Comparison of ENCODE assay signal across 12 cellular contexts in genomic region chr2:69298261-69298660, GRCh38.
DNase-seq lines count a peak whose midpoint lies in the region; ATAC-seq, FAIRE-seq and TF ChIP-seq lines count a peak whose summit lies in the region.
"Had no signal": no experiment of that assay in that cellular context is flagged by ENCODE, and none has a peak within 500 bp of the region (broad histone marks: within the 10 kb centered on the region; RNA-seq: fewer than 3 reads in every experiment).

No MANE protein-coding gene starts in this region.

- peak overlapping the region; percentile 61 for H3K56ac ChIP-seq in IMR-90 (ENCODE audit: extremely low read depth, insufficient read depth, low read length)

- POLR2A ChIA-PET in IMR-90 (lab: Charles Lee; ENCODE audit: unreplicated experiment), result interaction anchor here (0.9 kb wide), 1 partner anchor 55 kb away, joined by 3 read pairs; no protein-coding TSS in a partner anchor

- intact Hi-C loops in IMR-90 (cut with micrococcal nuclease), result loop anchor here (2.0 kb wide), 1 partner anchor 283 kb away; no protein-coding TSS in a partner anchor
- intact Hi-C loops in esophagus squamous epithelium (cut with DNase I), result no loop called here

- H3K27me3 Mint-ChIP-seq in astrocyte (ENCODE audit: low read depth, unreplicated experiment) (peaks cover 6% of the 10 kb centered on the region), T-helper 17 cell (peaks cover 46% of the 10 kb centered on the region)

- peak; percentile 93 for ATAC-seq in IMR-90 (ENCODE audit: low read depth)
- no peak for ATAC-seq in HG02973 (IDR thresholded peaks at IDR 0.05; ENCODE audit: unreplicated experiment)
- no peak for ATAC-seq in T-helper 17 cell

- H3K36me3 Mint-ChIP-seq in astrocyte (ENCODE audit: low read depth, unreplicated experiment) (peaks cover 2% of the 10 kb centered on the region), T-helper 17 cell (ENCODE audit: low read depth) (peaks cover 5% of the 10 kb centered on the region)
- H3K36me3 Mint-ChIP-seq: CD4-positive, CD25-positive, alpha-beta regulatory T cell had no signal

- H3K9me3 ChIP-seq in IMR-90 (ENCODE audit: control insufficient read depth, insufficient read depth, low read length) (no peaks in the 10 kb centered on the region), astrocyte (ENCODE audit: insufficient read depth, low read depth, low read length) (no peaks in the 10 kb centered on the region), keratinocyte (ENCODE audit: control insufficient read depth, low read depth, low read length) (no peaks in the 10 kb centered on the region), esophagus squamous epithelium (no peaks in the 10 kb centered on the region), T-helper 17 cell (ENCODE audit: control insufficient read depth, low read length, poor library complexity, severe bottlenecking) (no peaks in the 10 kb centered on the region)

- H3K4me2 ChIP-seq in IMR-90 (ENCODE audit: low read depth, low read length), result peak overlapping the region; percentile 0; the same call in 1 of the 2 replicates
- peak overlapping the region; percentile 71 for H3K4me2 ChIP-seq in astrocyte (ENCODE audit: low read length)
- H3K4me2 ChIP-seq in keratinocyte (ENCODE audit: control insufficient read depth, extremely low read depth, insufficient read depth, low read depth, low read length), result peak overlapping the region; percentile 52

- H3K9me3 Mint-ChIP-seq in astrocyte (ENCODE audit: unreplicated experiment), result peaks cover 2% of the 10 kb centered on the region
- H3K9me3 Mint-ChIP-seq: neural crest cell had no signal

- H3K4me3 ChIP-seq in IMR-90 (ENCODE audit: insufficient read depth, low read depth, low read length), result no peak overlapping the region
- no peak overlapping the region for H3K4me3 ChIP-seq in astrocyte (ENCODE audit: insufficient read depth, low read depth, low read length)
- peak overlapping the region in 1 of 3 experiments; percentile 12 for H3K4me3 ChIP-seq in keratinocyte (ENCODE audit: control insufficient read depth in 2 of 3, extremely low read depth in 1 of 3, insufficient read depth in 2 of 3, low read depth in 1 of 3, low read length in 3 of 3)
- no peak overlapping the region for H3K4me3 ChIP-seq in esophagus squamous epithelium

- H4K20me1 ChIP-seq in IMR-90 (ENCODE audit: insufficient read depth, low read length), result no peaks in the 10 kb centered on the region
- no peaks in the 10 kb centered on the region for H4K20me1 ChIP-seq in astrocyte (ENCODE audit: insufficient read depth, low read length)
- H4K20me1 ChIP-seq in keratinocyte (ENCODE audit: control insufficient read depth, extremely low read depth, insufficient read depth, low read length), result no peaks in the 10 kb centered on the region

- peak overlapping the region; percentile 79 for H2BK5ac ChIP-seq in IMR-90 (ENCODE audit: low read depth, low read length, poor library complexity, severe bottlenecking)

- peak overlapping the region; percentile 79; the same call in 2 of the 3 replicates for H2BK15ac ChIP-seq in IMR-90 (ENCODE audit: low read depth, low read length)

- peak overlapping the region; percentile 92 for H4K91ac ChIP-seq in IMR-90 (ENCODE audit: insufficient read depth, low read depth, low read length)

- H3K9me1 ChIP-seq in IMR-90 (ENCODE audit: insufficient read depth, low read length) (peaks cover 32% of the 10 kb centered on the region), keratinocyte (ENCODE audit: control insufficient read depth, extremely low read depth, insufficient read depth, low read length) (no peaks in the 10 kb centered on the region)

- H3K27me3 ChIP-seq in IMR-90 (ENCODE audit: control insufficient read depth, insufficient read depth, low read length) (no peaks in the 10 kb centered on the region), astrocyte (ENCODE audit: insufficient read depth, low read length) (no peaks in the 10 kb centered on the region), keratinocyte (ENCODE audit: control insufficient read depth, extremely low read depth, insufficient read depth, low read length) (peaks cover 3% of the 10 kb centered on the region), esophagus squamous epithelium (no peaks in the 10 kb centered on the region)

- TF ChIP-seq RAD21 in IMR-90 (IDR thresholded peaks at IDR 0.05; ENCODE audit: low read length), result peak; percentile 41; the same call in 1 of the 2 replicates

- peak overlapping the region; percentile 7 for H4K5ac ChIP-seq in IMR-90 (ENCODE audit: low read depth, low read length)

- H4K8ac ChIP-seq in IMR-90 (ENCODE audit: low read depth in 2 of 2, low read length in 2 of 2), result peak overlapping the region; percentile 12 to 65

- H3K4me1 ChIP-seq in IMR-90 (ENCODE audit: control insufficient read depth, insufficient read depth, low read length) (peaks cover 20% of the 10 kb centered on the region), astrocyte (ENCODE audit: insufficient read depth, low read length) (peaks cover 17% of the 10 kb centered on the region), keratinocyte (ENCODE audit: control insufficient read depth, extremely low read depth, insufficient read depth, low read length) (peaks cover 13% of the 10 kb centered on the region), esophagus squamous epithelium (peaks cover 0 to 17% (median 10%) of the 10 kb centered on the region in 3 donors)

- in situ Hi-C loops in IMR-90 (cut with MboI; ENCODE audit: low sequenced_read_pairs), result no loop called here

- peak overlapping the region; percentile 80; the same call in 1 of the 2 replicates for H3K23ac ChIP-seq in IMR-90 (ENCODE audit: low read depth, low read length)

- H3K4me3 Mint-ChIP-seq in astrocyte (ENCODE audit: unreplicated experiment) (no peak overlapping the region), T-helper 17 cell (no peak overlapping the region)
- H3K4me3 Mint-ChIP-seq: CD4-positive, CD25-positive, alpha-beta regulatory T cell; neural crest cell had no signal

- peak overlapping the region; percentile 94 for H2BK20ac ChIP-seq in IMR-90 (ENCODE audit: low read depth, low read length)

- FAIRE-seq in astrocyte (lab: Jason Lieb, UNC), result peak; percentile 92
- FAIRE-seq in keratinocyte (lab: Jason Lieb, UNC), result peak; percentile 98

- BruUV-seq in IMR-90 (replicated peaks; lab: Mats Ljungman, UMichigan), result no TSS peak

- H3K27ac ChIP-seq in IMR-90 (ENCODE audit: insufficient read depth, low read length), result peak overlapping the region; percentile 64
- H3K27ac ChIP-seq in astrocyte (ENCODE audit: low read depth, low read length), result peak overlapping the region; percentile 3
- no peak overlapping the region for H3K27ac ChIP-seq in keratinocyte (ENCODE audit: control insufficient read depth, insufficient read depth, low read length)
- H3K27ac ChIP-seq in esophagus squamous epithelium, result no peak overlapping the region

- peak overlapping the region; percentile 93 for H2BK120ac ChIP-seq in IMR-90 (ENCODE audit: low read depth, low read length)

- peak overlapping the region; percentile 80 for H3K14ac ChIP-seq in IMR-90 (replicated peaks; ENCODE audit: low read depth, low read length)

- H3K9ac ChIP-seq in IMR-90 (ENCODE audit: low read depth, low read length), result peak overlapping the region; percentile 25; the same call in 1 of the 2 replicates
- H3K9ac ChIP-seq in astrocyte (ENCODE audit: low read length), result peak overlapping the region; percentile 20
- no peak overlapping the region for H3K9ac ChIP-seq in keratinocyte (ENCODE audit: control insufficient read depth, extremely low read depth, insufficient read depth, low read length)

- peak overlapping the region; percentile 73 for H2AK5ac ChIP-seq in IMR-90 (ENCODE audit: low read depth, low read length)

- DNase-seq in AG08395 (ENCODE audit: low spot score) (peak; percentile 94), IMR-90 (peak; percentile 94), astrocyte (ENCODE audit: low read depth) (peak; percentile 93), keratinocyte (ENCODE audit: low read depth, low spot score) (peak; percentile 49), esophagus squamous epithelium (lab: John Stamatoyannopoulos, UW) (no peak), T-helper 17 cell (no peak), NCI-H2107 (lab: John Stamatoyannopoulos, UW) (no peak)
- DNase-seq: caudate nucleus; CD4-positive, CD25-positive, alpha-beta regulatory T cell; NCI-H2081 had no signal

- TF ChIP-seq CTCF in IMR-90 (conservative IDR thresholded peaks at IDR 0.05; ENCODE audit: low read depth, low read length) (0 out of 2 replicates have a peak, but pooled peaks have one; percentile 2), astrocyte (IDR thresholded peaks at IDR 0.05; ENCODE audit: insufficient read depth, low read depth, low read length) (no peak), keratinocyte (optimal IDR thresholded peaks at IDR 0.05 in 1 of 3, IDR thresholded peaks at IDR 0.05 in 1 of 3, conservative IDR thresholded peaks at IDR 0.05 in 1 of 3; ENCODE audit: extremely low read depth in 1 of 3, insufficient read depth in 2 of 3, low read length in 3 of 3) (no peak), esophagus squamous epithelium (IDR thresholded peaks at IDR 0.05) (peak in 1 of 6 experiments; percentile 7)

- no peaks in the 10 kb centered on the region for H3K36me3 ChIP-seq in IMR-90 (ENCODE audit: control insufficient read depth, insufficient read depth, low read length)
- no peaks in the 10 kb centered on the region for H3K36me3 ChIP-seq in astrocyte (ENCODE audit: insufficient read depth, low read length)
- H3K36me3 ChIP-seq in keratinocyte (ENCODE audit: control insufficient read depth in 2 of 2, extremely low read depth in 1 of 2, insufficient read depth in 2 of 2, low read length in 2 of 2), result no peaks in the 10 kb centered on the region
- no peaks in the 10 kb centered on the region for H3K36me3 ChIP-seq in esophagus squamous epithelium

- H3K79me2 ChIP-seq in astrocyte (ENCODE audit: insufficient read depth, low read length), result no peaks in the 10 kb centered on the region
- H3K79me2 ChIP-seq in keratinocyte (ENCODE audit: control insufficient read depth, insufficient read depth, low read length), result no peaks in the 10 kb centered on the region

- WGBS in IMR-90 (ENCODE audit: extremely low coverage in 2 of 2, insufficient read length in 1 of 2), 2 experiments, result 0% methylated on average over 1 of the region's 7 CpGs; no CpG with 5 or more reads in 1 of the 2 experiments
- 35 to 42% methylated on average over 7 of the region's 7 CpGs for WGBS in esophagus squamous epithelium, 2 donors

- H3K27ac Mint-ChIP-seq in astrocyte (ENCODE audit: unreplicated experiment) (no peak overlapping the region), T-helper 17 cell (no peak overlapping the region)
- H3K27ac Mint-ChIP-seq: CD4-positive, CD25-positive, alpha-beta regulatory T cell had no signal

- CTCF ChIA-PET in IMR-90 (lab: Yijun Ruan, JAX), result interaction anchor here (0.9 to 1.3 kb wide), 2 partner anchors 56 to 272 kb away, joined by 3 to 4 read pairs; no protein-coding TSS in a partner anchor

- dilution Hi-C loops in IMR-90 (cut with HindIII; ENCODE audit: low sequenced_read_pairs, unreplicated experiment), result no loop called here
- dilution Hi-C loops in keratinocyte (cut with MboI; ENCODE audit: extremely low pct_ligation_motif_present, low sequenced_read_pairs), result no loop called here

- 0 out of 4 replicates have a peak, but pooled peaks cover 0 to 4% of the 10 kb centered on the region in 2 experiments for H3K79me1 ChIP-seq in IMR-90 (ENCODE audit: low read depth in 1 of 2, low read length in 2 of 2)

- H3K4me1 Mint-ChIP-seq in astrocyte (ENCODE audit: low read depth, unreplicated experiment) (peaks cover 25% of the 10 kb centered on the region), T-helper 17 cell (no peaks in the 10 kb centered on the region)
- H3K4me1 Mint-ChIP-seq: CD4-positive, CD25-positive, alpha-beta regulatory T cell; neural crest cell had no signal

- H3K18ac ChIP-seq in IMR-90 (ENCODE audit: low read depth, low read length), result peak overlapping the region; percentile 37

- peak overlapping the region; percentile 90 for H3K4ac ChIP-seq in IMR-90 (ENCODE audit: low read depth, low read length)

- H2AK9ac ChIP-seq in IMR-90 (replicated peaks; ENCODE audit: low read depth, low read length, poor library complexity), result peak overlapping the region; percentile 38

- TF ChIP-seq POLR2A in IMR-90 (IDR thresholded peaks at IDR 0.05; ENCODE audit: low read depth, low read length) (no peak), esophagus squamous epithelium (IDR thresholded peaks at IDR 0.05) (no peak)

- peak overlapping the region; percentile 53 for H2AFZ ChIP-seq in IMR-90 (replicated peaks; ENCODE audit: low read length, poor library complexity)
- no peak overlapping the region for H2AFZ ChIP-seq in astrocyte (ENCODE audit: low read depth, low read length)
- no peak overlapping the region for H2AFZ ChIP-seq in keratinocyte (ENCODE audit: control insufficient read depth, low read length)

Comparison
In these comparisons a context has a peak if more than half of its experiments do, and no peak if none do; other contexts are left out.
1. DNase-seq: peak in AG08395 (single experiment), IMR-90 (single experiment), astrocyte (single experiment) and keratinocyte (single experiment); none in esophagus squamous epithelium (single experiment), T-helper 17 cell (0 of 3) and NCI-H2107 (single experiment).
2. H3K27ac ChIP-seq: peak in IMR-90 (single experiment) and astrocyte (single experiment); none in keratinocyte (single experiment) and esophagus squamous epithelium (0 of 4).
3. H3K4me2 ChIP-seq: peak in every context shown above with its lines; median percentile 71 in astrocyte; 52 in keratinocyte; 0 in IMR-90.